ENCODE assay signal across 30 cellular contexts in the genomic region with DNA sequence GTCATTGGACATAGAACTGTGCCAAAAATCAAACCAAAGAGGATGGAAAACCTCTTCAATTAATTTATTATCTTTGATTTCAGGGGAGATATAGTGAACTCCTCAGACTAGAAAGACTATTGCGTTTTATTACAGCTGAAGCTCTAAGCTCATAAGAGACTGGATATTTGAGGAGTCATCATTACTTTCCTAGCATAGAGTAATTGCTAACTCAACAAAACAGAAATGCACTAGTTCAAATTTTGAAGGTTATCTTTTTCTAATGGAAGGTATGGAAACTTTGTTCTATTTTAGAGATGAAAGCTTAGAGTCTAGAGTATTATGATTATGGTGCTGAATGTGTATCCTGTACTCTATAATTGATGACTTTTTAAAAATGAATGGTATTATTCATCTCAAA. TPM values are rescaled to one million over a fixed set of nuclear protein-coding genes. Genes with fewer than 3 reads are reported as not detected.
"Had no signal": no experiment of that assay in that cellular context is flagged by ENCODE, and none has a peak within 500 bp of the region (broad histone marks: within the 10 kb centered on the region; RNA-seq: fewer than 3 reads in every experiment).

No MANE protein-coding gene starts in this region.

- H3K79me2 ChIP-seq: hepatocyte, parathyroid adenoma had no signal

- H3K9me3 ChIP-seq: left ventricle myocardium inferior, mucosa of descending colon, neutrophil, right atrium auricular region, stomach, testis, thyroid gland, transverse colon, upper lobe of left lung, vagina had no signal

- H3K9ac ChIP-seq: parathyroid adenoma had no signal

- H3K4me1 ChIP-seq: left ventricle myocardium inferior, parathyroid adenoma, right atrium auricular region, stomach, testis, thyroid gland, transverse colon, upper lobe of left lung, vagina had no signal

- H3K36me3 Mint-ChIP-seq: naive thymus-derived CD4-positive, alpha-beta T cell; stimulated activated naive B cell treated with anti-CD40 and anti-IgM and Interleukin-4, amounts not matched to agents 10 μg/mL and 1 μg/mL and 100 μg/mL, for 72 hours had no signal

- DNase-seq: islet precursor cell; left ventricle myocardium inferior; mesendoderm; midbrain; mucosa of descending colon; naive thymus-derived CD4-positive, alpha-beta T cell; occipital lobe; stimulated activated CD4-positive, alpha-beta T cell treated with anti-CD3 and anti-CD28 coated beads, Interleukin-12 subunit alpha, Interleukin-12 subunit beta, amount 100 ng/mL, for 4 hours; stimulated activated CD4-positive, alpha-beta T cell treated with anti-CD3 and anti-CD28 coated beads, Interleukin-15, amount 100 ng/mL, for 24 hours; stimulated activated CD4-positive, alpha-beta T cell treated with anti-CD3 and anti-CD28 coated beads, Interleukin-2, amount 100 ng/mL, for 24 hours; stimulated activated CD4-positive, alpha-beta T cell treated with anti-CD3 and anti-CD28 coated beads, Interleukin-4, amount 100 ng/mL, for 1 hour; stimulated activated naive B cell treated with anti-CD40 and anti-IgM and Interleukin-4, amounts not matched to agents 10 μg/mL and 1 μg/mL and 100 μg/mL, for 72 hours; stimulated activated naive CD8-positive, alpha-beta T cell treated with anti-CD3 and anti-CD28 coated beads, Interleukin-15, Interleukin-2, amounts not matched to agents 100 U/mL and 50 U/mL, for 24 hours; stomach; testis; thyroid gland; transverse colon had no signal

- H2AFZ ChIP-seq: hepatocyte, parathyroid adenoma had no signal

- ATAC-seq: mucosa of descending colon; naive thymus-derived CD4-positive, alpha-beta T cell; sciatic nerve; stimulated activated naive B cell treated with anti-CD40 and anti-IgM and Interleukin-4, amounts not matched to agents 10 μg/mL and 1 μg/mL and 100 μg/mL, for 72 hours; stimulated activated naive CD8-positive, alpha-beta T cell treated with anti-CD3 and anti-CD28 coated beads, Interleukin-15, Interleukin-2, amounts not matched to agents 100 U/mL and 50 U/mL, for 24 hours had no signal

- H3K27ac ChIP-seq: hepatocyte, left ventricle myocardium inferior, neutrophil, parathyroid adenoma, right atrium auricular region, skin epidermis, stomach, testis, thyroid gland, transverse colon, upper lobe of left lung, vagina had no signal

- H3K36me3 ChIP-seq: left ventricle myocardium inferior, neutrophil, right atrium auricular region, stomach, thyroid gland, transverse colon, upper lobe of left lung, vagina had no signal

- H3K27ac Mint-ChIP-seq: naive thymus-derived CD4-positive, alpha-beta T cell; nephron; stimulated activated naive B cell treated with anti-CD40 and anti-IgM and Interleukin-4, amounts not matched to agents 10 μg/mL and 1 μg/mL and 100 μg/mL, for 72 hours had no signal

- H3K4me3 Mint-ChIP-seq: naive thymus-derived CD4-positive, alpha-beta T cell; nephron; neural crest cell; stimulated activated naive B cell treated with anti-CD40 and anti-IgM and Interleukin-4, amounts not matched to agents 10 μg/mL and 1 μg/mL and 100 μg/mL, for 72 hours had no signal

- H3K4me1 Mint-ChIP-seq: naive thymus-derived CD4-positive, alpha-beta T cell; neural crest cell had no signal

- H3K27me3 ChIP-seq: hepatocyte, neutrophil, right atrium auricular region, stomach, testis, thyroid gland, transverse colon, upper lobe of left lung, vagina had no signal

- H3K4me2 ChIP-seq: hepatocyte had no signal

- H3K4me3 ChIP-seq: hepatocyte, left ventricle myocardium inferior, lung, mucosa of descending colon, right atrium auricular region, skin epidermis, stomach, testis, thyroid gland, transverse colon, upper lobe of left lung, vagina had no signal

- H3K9me3 Mint-ChIP-seq: nephron; neural crest cell; stimulated activated naive B cell treated with anti-CD40 and anti-IgM and Interleukin-4, amounts not matched to agents 10 μg/mL and 1 μg/mL and 100 μg/mL, for 72 hours had no signal

RNA-seq across cellular contexts. Expression of a gene that starts 5.3 kb away (rescaled TPM):
- total RNA-seq: naive thymus-derived CD4-positive, alpha-beta T cell; neural crest cell; posterior vena cava; sciatic nerve; transverse colon; upper lobe of left lung; vagina had no signal
- polyA plus RNA-seq: naive thymus-derived CD4-positive, alpha-beta T cell; stomach; urinary bladder had no signal
